11 cellular contexts compared by ENCODE assay signal in the genomic region with DNA sequence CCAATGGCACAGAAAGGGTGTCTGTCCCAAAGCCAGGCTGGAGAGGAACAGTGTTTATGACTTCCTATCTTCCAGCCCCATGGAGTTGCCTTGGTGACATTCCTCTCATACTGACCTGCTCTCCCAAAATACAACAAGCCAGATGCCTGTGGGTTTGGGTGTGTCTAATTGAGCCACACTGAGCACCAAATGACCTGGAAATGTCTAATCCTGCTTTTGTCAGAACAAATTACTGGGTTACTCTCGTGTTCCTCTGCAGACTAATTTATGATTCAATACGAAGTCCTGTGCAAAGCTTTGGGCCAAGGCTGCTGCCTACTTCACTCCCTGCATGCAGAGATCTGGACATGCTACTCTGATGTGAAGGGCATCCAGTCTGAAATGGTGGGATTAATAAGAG.
DNase-seq lines count a peak whose midpoint lies in the region; ATAC-seq and TF ChIP-seq lines count a peak whose summit lies in the region.
"Had no signal": no experiment of that assay in that cellular context is flagged by ENCODE, and none has a peak within 500 bp of the region (broad histone marks: within the 10 kb centered on the region; RNA-seq: fewer than 3 reads in every experiment).

No MANE protein-coding gene starts in this region.

- H3K9me3 Mint-ChIP-seq in type B pancreatic cell: no peaks in the 10 kb centered on the region

- BruUV-seq in mammary epithelial cell (replicated peaks; lab: Mats Ljungman, UMichigan): no TSS peak

- H3K27me3 ChIP-seq in ACC112 (ENCODE audit: insufficient read depth, low read length) (no peaks in the 10 kb centered on the region), mammary epithelial cell (ENCODE audit: insufficient read depth, low read length) (no peaks in the 10 kb centered on the region), right lobe of liver (no peaks in the 10 kb centered on the region)

- peak; percentile 7 for DNase-seq in HPDE6-E6E7 (ENCODE audit: extremely low spot score)
- DNase-seq in mammary epithelial cell: peak; percentile 75
- DNase-seq in medulla oblongata (ENCODE audit: extremely low spot score): peak; percentile 13
- DNase-seq in DMS153 (lab: John Stamatoyannopoulos, UW): no peak
- no peak for DNase-seq in type B pancreatic cell (ENCODE audit: extremely low spot score, unreplicated experiment)
- DNase-seq in right lobe of liver: no peak
- DNase-seq: Kasumi-1, SHP77 had no signal

- dilution Hi-C loops in mammary epithelial cell (cut with HindIII; ENCODE audit: low sequenced_read_pairs): loop anchor here (25.0 kb wide), 1 partner anchor 321 kb away; no protein-coding TSS in a partner anchor

- peaks cover 5% of the 10 kb centered on the region for H3K27me3 Mint-ChIP-seq in type B pancreatic cell

- WGBS in mammary epithelial cell (ENCODE audit: low coverage, missing lambda C conversion rate): 0% methylated on average over 2 of the region's 2 CpGs
- 26% methylated on average over 2 of the region's 2 CpGs for WGBS in right lobe of liver (ENCODE audit: insufficient coverage, low coverage, low lambda C conversion rate, missing lambda C conversion rate)

- H3K4me3 ChIP-seq in ACC112 (ENCODE audit: low read depth, low read length): peak overlapping the region; percentile 13; the same call in 1 of the 2 replicates
- no peak overlapping the region for H3K4me3 ChIP-seq in mammary epithelial cell (replicated peaks in 1 of 3; ENCODE audit: insufficient read depth in 1 of 3, low read depth in 2 of 3, low read length in 3 of 3)
- no peak overlapping the region for H3K4me3 ChIP-seq in right lobe of liver

- H3K4me2 ChIP-seq in mammary epithelial cell (ENCODE audit: insufficient read depth, low read depth, low read length): peak overlapping the region; percentile 27

- H3K27ac ChIP-seq in ACC112 (ENCODE audit: low read depth, low read length): peak overlapping the region; percentile 84
- H3K27ac ChIP-seq in mammary epithelial cell (ENCODE audit: insufficient read depth, low read depth, low read length): peak overlapping the region; percentile 9
- no peak overlapping the region for H3K27ac ChIP-seq in right lobe of liver
- H3K27ac ChIP-seq: C4-2B had no signal

- in situ Hi-C loops in mammary epithelial cell (cut with MboI; ENCODE audit: low sequenced_read_pairs in 2 of 2): no loop called here

- no peaks in the 10 kb centered on the region for H3K36me3 Mint-ChIP-seq in type B pancreatic cell

- CTCF ChIA-PET in mammary epithelial cell (lab: Charles Lee; ENCODE audit: low non-redundant PET): interaction anchor here (0.6 kb wide), 1 partner anchor 310 kb away, joined by 6 read pairs; no protein-coding TSS in a partner anchor

- H2AFZ ChIP-seq in ACC112 (ENCODE audit: low read length, unreplicated experiment): no peak overlapping the region
- peak overlapping the region; percentile 12 for H2AFZ ChIP-seq in mammary epithelial cell (ENCODE audit: low read depth, low read length)

- H3K4me1 Mint-ChIP-seq in type B pancreatic cell (ENCODE audit: unreplicated experiment): peaks cover 10% of the 10 kb centered on the region

- no peak for TF ChIP-seq CTCF in mammary epithelial cell (conservative IDR thresholded peaks at IDR 0.05 in 1 of 2, IDR thresholded peaks at IDR 0.05 in 1 of 2; ENCODE audit: extremely low read depth in 1 of 2, insufficient read depth in 1 of 2, low read depth in 1 of 2, low read length in 2 of 2)
- TF ChIP-seq CTCF in type B pancreatic cell (conservative IDR thresholded peaks at IDR 0.05): no peak
- TF ChIP-seq CTCF in right lobe of liver (IDR thresholded peaks at IDR 0.05): no peak

- no peaks in the 10 kb centered on the region for H3K79me2 ChIP-seq in ACC112 (ENCODE audit: control insufficient read depth, insufficient read depth, low read length, unreplicated experiment)
- H3K79me2 ChIP-seq in mammary epithelial cell (ENCODE audit: insufficient read depth, low read length): no peaks in the 10 kb centered on the region

- H3K4me3 Mint-ChIP-seq in type B pancreatic cell: no peak overlapping the region

- intact Hi-C loops in mammary epithelial cell (cut with micrococcal nuclease): no loop called here
- intact Hi-C loops in right lobe of liver (cut with DNase I): no loop called here

- H3K9me3 ChIP-seq in mammary epithelial cell (replicated peaks; ENCODE audit: insufficient read depth, low read length): no peaks in the 10 kb centered on the region
- no peaks in the 10 kb centered on the region for H3K9me3 ChIP-seq in right lobe of liver

- ATAC-seq in right lobe of liver: no peak
- ATAC-seq in GM18909 (IDR thresholded peaks at IDR 0.05; ENCODE audit: poor library complexity, unreplicated experiment): no peak

- no peak for TF ChIP-seq POLR2A in right lobe of liver (IDR thresholded peaks at IDR 0.05)

- H3K36me3 ChIP-seq in ACC112 (ENCODE audit: insufficient read depth, low read length) (no peaks in the 10 kb centered on the region), mammary epithelial cell (ENCODE audit: insufficient read depth, low read length) (no peaks in the 10 kb centered on the region), right lobe of liver (no peaks in the 10 kb centered on the region)

- no peak overlapping the region for H3K9ac ChIP-seq in mammary epithelial cell (ENCODE audit: insufficient read depth, low read length)

- no peak overlapping the region for H3K27ac Mint-ChIP-seq in type B pancreatic cell

- peaks cover 14% of the 10 kb centered on the region for H3K4me1 ChIP-seq in ACC112 (ENCODE audit: control insufficient read depth, insufficient read depth, low read length, unreplicated experiment)
- peaks cover 27% of the 10 kb centered on the region for H3K4me1 ChIP-seq in mammary epithelial cell (ENCODE audit: insufficient read depth, low read length)
- no peaks in the 10 kb centered on the region for H3K4me1 ChIP-seq in right lobe of liver

- no peaks in the 10 kb centered on the region for H4K20me1 ChIP-seq in mammary epithelial cell (ENCODE audit: insufficient read depth, low read length)

Comparison
In these comparisons a context has a peak if more than half of its experiments do, and no peak if none do; other contexts are left out.
1. H3K27ac ChIP-seq: peak in ACC112 (single experiment) and mammary epithelial cell (single experiment); none in right lobe of liver (0 of 3).
2. DNase-seq: peak in HPDE6-E6E7 (single experiment), mammary epithelial cell (single experiment) and medulla oblongata (single experiment); none in DMS153 (single experiment), type B pancreatic cell (single experiment) and right lobe of liver (0 of 3).